In the genomic region with DNA sequence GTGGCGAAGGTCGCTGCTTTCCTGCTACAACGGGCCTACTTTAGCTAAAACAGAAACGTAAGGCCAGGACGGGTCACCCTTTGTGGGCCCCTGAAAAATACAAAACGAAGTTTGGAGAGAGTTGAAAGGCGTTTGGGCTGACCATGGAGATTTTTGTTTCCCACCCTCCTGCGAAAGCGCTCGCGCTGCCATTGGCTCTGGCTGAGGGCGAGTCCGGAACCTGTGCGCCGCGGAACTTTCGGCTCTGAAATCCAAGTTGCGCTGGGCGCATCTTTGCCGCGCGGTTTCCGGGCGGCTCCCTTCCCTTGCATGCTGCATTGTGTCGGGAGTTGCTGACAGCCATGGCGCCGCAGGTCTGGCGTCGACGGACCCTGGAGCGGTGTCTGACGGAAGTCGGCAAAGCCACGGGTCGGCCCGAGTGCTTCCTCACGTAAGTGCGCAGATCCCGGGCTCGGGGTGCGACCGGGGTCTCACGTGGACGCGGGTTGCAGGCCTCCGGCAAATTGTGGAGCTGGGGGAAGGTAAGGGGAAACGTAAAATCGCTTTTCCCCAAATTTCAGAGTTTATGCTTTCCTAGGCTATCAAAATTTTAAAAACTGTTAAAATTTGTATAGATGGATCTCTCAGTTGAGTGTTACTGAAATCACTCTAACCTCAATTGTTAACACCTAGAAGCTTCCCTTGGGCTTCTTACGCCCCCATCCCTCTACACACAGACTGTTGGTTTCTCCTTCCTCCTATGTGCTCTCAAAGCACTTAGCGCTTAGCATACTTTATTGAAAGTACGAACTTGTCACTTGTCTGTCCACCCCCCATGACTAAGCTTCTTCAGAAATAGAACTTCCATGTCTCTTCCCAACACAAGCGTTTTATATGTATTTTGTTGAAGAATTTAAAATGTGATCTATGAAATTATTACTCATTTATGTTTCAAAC, we compare ENCODE assay signal across 9 cellular contexts. TPM values are rescaled to one million over a fixed set of nuclear protein-coding genes. Genes with fewer than 3 reads are reported as not detected.
DNase-seq lines count a peak whose midpoint lies in the region; ATAC-seq and TF ChIP-seq lines count a peak whose summit lies in the region.
"Had no signal": no experiment of that assay in that cellular context is flagged by ENCODE, and none has a peak within 500 bp of the region (broad histone marks: within the 10 kb centered on the region; RNA-seq: fewer than 3 reads in every experiment).

A gene with protein sequence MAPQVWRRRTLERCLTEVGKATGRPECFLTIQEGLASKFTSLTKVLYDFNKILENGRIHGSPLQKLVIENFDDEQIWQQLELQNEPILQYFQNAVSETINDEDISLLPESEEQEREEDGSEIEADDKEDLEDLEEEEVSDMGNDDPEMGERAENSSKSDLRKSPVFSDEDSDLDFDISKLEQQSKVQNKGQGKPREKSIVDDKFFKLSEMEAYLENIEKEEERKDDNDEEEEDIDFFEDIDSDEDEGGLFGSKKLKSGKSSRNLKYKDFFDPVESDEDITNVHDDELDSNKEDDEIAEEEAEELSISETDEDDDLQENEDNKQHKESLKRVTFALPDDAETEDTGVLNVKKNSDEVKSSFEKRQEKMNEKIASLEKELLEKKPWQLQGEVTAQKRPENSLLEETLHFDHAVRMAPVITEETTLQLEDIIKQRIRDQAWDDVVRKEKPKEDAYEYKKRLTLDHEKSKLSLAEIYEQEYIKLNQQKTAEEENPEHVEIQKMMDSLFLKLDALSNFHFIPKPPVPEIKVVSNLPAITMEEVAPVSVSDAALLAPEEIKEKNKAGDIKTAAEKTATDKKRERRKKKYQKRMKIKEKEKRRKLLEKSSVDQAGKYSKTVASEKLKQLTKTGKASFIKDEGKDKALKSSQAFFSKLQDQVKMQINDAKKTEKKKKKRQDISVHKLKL (plus strand): TSS at position 310 of the 936 bp plus-strand sequence. CDS start 32 bp downstream, at position 342.

- no peaks in the 10 kb centered on the region for H3K9me3 ChIP-seq in right lobe of liver

- peak within 1 kb of the TSS in 1 of 7 donors; percentile 97 for H3K27ac Mint-ChIP-seq in CD14-positive monocyte
- H3K27ac Mint-ChIP-seq: stimulated activated naive CD8-positive, alpha-beta T cell treated with anti-CD3 and anti-CD28 coated beads, Interleukin-15, Interleukin-2, amounts not matched to agents 100 ng/mL and 50 ng/mL, for 24 hours had no signal

- H3K4me3 ChIP-seq in dorsolateral prefrontal cortex (peak within 1 kb of the TSS; percentile 59 to 99 (median 93)), right lobe of liver (peak within 1 kb of the TSS; percentile 76 to 91 (median 83))

- H3K27me3 ChIP-seq in dorsolateral prefrontal cortex, result no peaks in the 10 kb centered on the region
- no peaks in the 10 kb centered on the region for H3K27me3 ChIP-seq in right lobe of liver

- intact Hi-C loops in CD14-positive monocyte (cut with micrococcal nuclease) (loop anchor here in 1 of 2 donors (5.0 kb wide), 1 partner anchor 58 kb away; no protein-coding TSS in a partner anchor), dorsolateral prefrontal cortex (cut with DNase I) (loop anchor here (1.0 to 5.0 kb wide), 2 partner anchors 62 to 138 kb away; partner anchors contain the start of genes NAGK (in 2 of the 2) and TEX261 (in 1 of the 2)), right lobe of liver (cut with DNase I) (no loop called here)

- 0% methylated on average over 46 of the region's 52 CpGs for WGBS in right lobe of liver (ENCODE audit: insufficient coverage, low coverage, low lambda C conversion rate, missing lambda C conversion rate)

- H3K9me3 Mint-ChIP-seq in CD14-positive monocyte, result no peaks in the 10 kb centered on the region
- H3K9me3 Mint-ChIP-seq: stimulated activated naive CD8-positive, alpha-beta T cell treated with anti-CD3 and anti-CD28 coated beads, Interleukin-15, Interleukin-2, amounts not matched to agents 100 ng/mL and 50 ng/mL, for 24 hours had no signal

- peaks cover 13 to 14% of the 10 kb centered on the region in 2 donors for H3K36me3 Mint-ChIP-seq in CD14-positive monocyte

- DNase-seq in CD14-positive monocyte (ENCODE audit: low spot score) (peak; percentile 84), NCI-H748 (lab: John Stamatoyannopoulos, UW; ENCODE audit: unreplicated experiment) (peak; percentile 91), dorsolateral prefrontal cortex (peak; percentile 83 to 94 (median 90)), right lobe of liver (peak; percentile 91 to 92 (median 91))
- DNase-seq in activated CD4-positive, alpha-beta T cell treated with anti-CD3 and anti-CD28 coated beads, Interleukin-2, amount 50 U/mL, for 4 hours, result peak; percentile 84 to 85
- peak; percentile 92 for DNase-seq in stimulated activated CD4-positive, alpha-beta T cell treated with anti-CD3 and anti-CD28 coated beads, Interleukin-4, amount 100 ng/mL, for 24 hours

- H3K4me1 Mint-ChIP-seq in CD14-positive monocyte, result peaks cover 11% of the 10 kb centered on the region

- H3K4me1 ChIP-seq in right lobe of liver, result peaks cover 0 to 20% (median 6%) of the 10 kb centered on the region in 4 donors

- ATAC-seq in GM19351 (IDR thresholded peaks at IDR 0.05; ENCODE audit: unreplicated experiment) (peak; percentile 90), HG03469 (IDR thresholded peaks at IDR 0.05; ENCODE audit: unreplicated experiment) (peak; percentile 80), right lobe of liver (peak; percentile 91 to 94 (median 92))

- H3K36me3 ChIP-seq in right lobe of liver, result peaks cover 2 to 27% (median 7%) of the 10 kb centered on the region in 4 donors

- no peak for TF ChIP-seq CTCF in CD14-positive monocyte (IDR thresholded peaks at IDR 0.05)
- TF ChIP-seq CTCF in dorsolateral prefrontal cortex (IDR thresholded peaks at IDR 0.05 in 54 of 56, conservative IDR thresholded peaks at IDR 0.05 in 2 of 56; ENCODE audit: low read depth in 1 of 56, partially characterized antibody in 56 of 56), result peak in 21 of 56 donors; percentile 2 to 51 (median 18)
- TF ChIP-seq CTCF in right lobe of liver (IDR thresholded peaks at IDR 0.05), result no peak

- H3K4me3 Mint-ChIP-seq in CD14-positive monocyte, result no peak within 1 kb of the TSS
- H3K4me3 Mint-ChIP-seq: stimulated activated naive CD8-positive, alpha-beta T cell treated with anti-CD3 and anti-CD28 coated beads, Interleukin-15, Interleukin-2, amounts not matched to agents 100 ng/mL and 50 ng/mL, for 24 hours had no signal

- H3K27ac ChIP-seq in dorsolateral prefrontal cortex (peak within 1 kb of the TSS; percentile 57 to 98 (median 92)), right lobe of liver (peak within 1 kb of the TSS; percentile 87 to 98 (median 94))

- peak; percentile 5 for TF ChIP-seq POLR2A in right lobe of liver (IDR thresholded peaks at IDR 0.05)

- H3K27me3 Mint-ChIP-seq in CD14-positive monocyte (ENCODE audit: low read depth in 3 of 3), result no peaks in the 10 kb centered on the region
- H3K27me3 Mint-ChIP-seq: stimulated activated naive CD8-positive, alpha-beta T cell treated with anti-CD3 and anti-CD28 coated beads, Interleukin-15, Interleukin-2, amounts not matched to agents 100 ng/mL and 50 ng/mL, for 24 hours had no signal

RNA-seq across cellular contexts. Expression of the gene that starts here (rescaled TPM):
- polyA plus RNA-seq in CD14-positive monocyte, result 1 to 10 TPM; 5.6 to 9.9 TPM
- total RNA-seq in dorsolateral prefrontal cortex (10 to 100 TPM; 19.7 to 40.3 (median 30.2) TPM), right lobe of liver (10 to 100 TPM; 10.4 to 14.3 (median 12.8) TPM)

Comparison
In these comparisons a context has a peak if more than half of its experiments do, and no peak if none do; other contexts are left out.
1. Peak in every context shown above with its lines: DNase-seq, ATAC-seq, H3K4me3 ChIP-seq and H3K27ac ChIP-seq.
2. intact Hi-C loops: an anchor here in dorsolateral prefrontal cortex (1.0 to 5.0 kb wide); none called in right lobe of liver.